In genomic region chr19:38221919-38222828, GRCh38 we compare ENCODE assay signal across 21 cellular contexts. TPM values are rescaled to one million over a fixed set of nuclear protein-coding genes. Genes with fewer than 3 reads are reported as not detected.
DNase-seq lines count a peak whose midpoint lies in the region; ATAC-seq, FAIRE-seq and TF ChIP-seq lines count a peak whose summit lies in the region.
"Had no signal": no experiment of that assay in that cellular context is flagged by ENCODE, and none has a peak within 500 bp of the region (broad histone marks: within the 10 kb centered on the region; RNA-seq: fewer than 3 reads in every experiment).

No MANE protein-coding gene starts in this region.

- H3K9ac ChIP-seq in SK-N-SH (no peak overlapping the region), GM12878 (ENCODE audit: control insufficient read depth, insufficient read depth, low read length) (no peak overlapping the region), keratinocyte (ENCODE audit: control insufficient read depth, extremely low read depth, insufficient read depth, low read length) (no peak overlapping the region)

- H4K20me1 ChIP-seq in SK-N-SH (ENCODE audit: insufficient read depth): no peaks in the 10 kb centered on the region
- H4K20me1 ChIP-seq in GM12878 (ENCODE audit: control insufficient read depth, insufficient read depth): no peaks in the 10 kb centered on the region
- H4K20me1 ChIP-seq in keratinocyte (ENCODE audit: control insufficient read depth, extremely low read depth, insufficient read depth, low read length): no peaks in the 10 kb centered on the region
- H4K20me1 ChIP-seq in osteoblast (ENCODE audit: insufficient read depth, low read length): no peaks in the 10 kb centered on the region

- peak; percentile 19 for DNase-seq in SK-N-SH
- no peak for DNase-seq in GM12878 (ENCODE audit: low read depth, low spot score)
- no peak for DNase-seq in keratinocyte (ENCODE audit: low read depth, low spot score)
- peak; percentile 83 for DNase-seq in osteoblast (ENCODE audit: insufficient read length, low spot score, missing footprints)
- DNase-seq in mesothelial cell of epicardium (ENCODE audit: low spot score in 2 of 2, unreplicated experiment in 2 of 2): no peak
- DNase-seq in activated gamma-delta T cell treated with Interleukin-2 at 50 U/mL for 16 hours: no peak
- DNase-seq in DMS 273 (lab: John Stamatoyannopoulos, UW; ENCODE audit: unreplicated experiment): no peak
- DNase-seq: COR-L47, DMS53, GOT3, Karpas-422, NCI-H1105 treated with DMSO at 0.1 percent for 48 hours, NCI-H187, NCI-H82, SHP77 had no signal

- 93% methylated on average over 48 of the region's 64 CpGs for WGBS in SK-N-SH (ENCODE audit: low lambda C conversion rate)
- WGBS in GM12878 (ENCODE audit: insufficient coverage, insufficient replicate concordance, low lambda C conversion rate, missing lambda C conversion rate): 69% methylated on average over 43 of the region's 64 CpGs

- H3F3A ChIP-seq in SK-N-SH (replicated peaks; ENCODE audit: insufficient read depth): peaks cover 9% of the 10 kb centered on the region

- ATAC-seq in SK-N-SH treated with all-trans-retinoic acid at 6 μM for 48 hours (no peak), GM12878 (no peak)
- ATAC-seq: HepG2 had no signal

- peaks cover 8% of the 10 kb centered on the region for H3K4me1 Mint-ChIP-seq in mesothelial cell of epicardium

- H2AFZ ChIP-seq in SK-N-SH (ENCODE audit: low read depth) (no peak overlapping the region), GM12878 (ENCODE audit: control insufficient read depth, low read depth, low read length) (no peak overlapping the region), keratinocyte (ENCODE audit: control insufficient read depth, low read length) (no peak overlapping the region), osteoblast (ENCODE audit: low read length) (no peak overlapping the region)

- FAIRE-seq in GM12878 (lab: Jason Lieb, UNC) (no peak), keratinocyte (lab: Jason Lieb, UNC) (no peak)
- FAIRE-seq: GM12892 had no signal

- H3K4me3 Mint-ChIP-seq in mesothelial cell of epicardium: no peak overlapping the region

- no peaks in the 10 kb centered on the region for H3K9me2 ChIP-seq in SK-N-SH

- CTCF ChIA-PET in SK-N-SH (lab: Yijun Ruan, JAX) (interaction anchor here (1.2 kb wide), 1 partner anchor 11 kb away, joined by 3 read pairs; no protein-coding TSS in a partner anchor), GM12878 (lab: Yijun Ruan, JAX) (no interaction called here)

- TF ChIP-seq EP300 in SK-N-SH (IDR thresholded peaks at IDR 0.05; ENCODE audit: borderline replicate concordance in 1 of 2, low read depth in 1 of 2, low read length in 1 of 2) (no peak), GM12878 (IDR thresholded peaks at IDR 0.05; ENCODE audit: borderline replicate concordance in 1 of 2, control insufficient read depth in 1 of 2, low read depth in 2 of 2, low read length in 2 of 2) (no peak)

- dilution Hi-C loops in keratinocyte (cut with MboI; ENCODE audit: extremely low pct_ligation_motif_present, low sequenced_read_pairs): no loop called here

- H3K4me1 ChIP-seq in SK-N-SH (ENCODE audit: control insufficient read depth in 1 of 2, insufficient read depth in 2 of 2, low read depth in 1 of 2, low read length in 1 of 2): peaks cover 0 to 2% of the 10 kb centered on the region in 2 experiments; a peak in 1 of 4 replicates
- H3K4me1 ChIP-seq in GM12878 (ENCODE audit: control insufficient read depth, insufficient read depth, low read length): 0 out of 2 replicates have a peak, but pooled peaks cover 4% of the 10 kb centered on the region
- peaks cover 13% of the 10 kb centered on the region for H3K4me1 ChIP-seq in keratinocyte (ENCODE audit: control insufficient read depth, extremely low read depth, insufficient read depth, low read length)
- peaks cover 4% of the 10 kb centered on the region for H3K4me1 ChIP-seq in osteoblast (ENCODE audit: insufficient read depth, low read length)

- H3K36me3 Mint-ChIP-seq in mesothelial cell of epicardium: no peaks in the 10 kb centered on the region

- H3K4me3 ChIP-seq in SK-N-SH (ENCODE audit: low read depth in 2 of 2, low read length in 1 of 2): no peak overlapping the region
- no peak overlapping the region for H3K4me3 ChIP-seq in GM12878
- no peak overlapping the region for H3K4me3 ChIP-seq in keratinocyte (ENCODE audit: control insufficient read depth in 2 of 3, extremely low read depth in 1 of 3, insufficient read depth in 2 of 3, low read depth in 1 of 3, low read length in 3 of 3)
- H3K4me3 ChIP-seq in osteoblast (ENCODE audit: insufficient read depth, low read length): no peak overlapping the region

- no peak for TF ChIP-seq RAD21 in SK-N-SH (IDR thresholded peaks at IDR 0.05; ENCODE audit: low read length)
- no peak for TF ChIP-seq RAD21 in GM12878 (IDR thresholded peaks at IDR 0.05; ENCODE audit: insufficient read depth, low read depth, low read length)

- no peaks in the 10 kb centered on the region for H3K9me3 Mint-ChIP-seq in mesothelial cell of epicardium

- H3K27ac ChIP-seq in SK-N-SH (ENCODE audit: low read depth in 2 of 2, low read length in 1 of 2) (no peak overlapping the region), GM12878 (ENCODE audit: control insufficient read depth, insufficient read depth) (no peak overlapping the region), keratinocyte (ENCODE audit: control insufficient read depth, insufficient read depth, low read length) (no peak overlapping the region), osteoblast (ENCODE audit: low read depth, low read length) (no peak overlapping the region)
- H3K27ac ChIP-seq: 22Rv1, C4-2B had no signal

- H3K4me2 ChIP-seq in SK-N-SH: no peak overlapping the region
- H3K4me2 ChIP-seq in GM12878 (ENCODE audit: control insufficient read depth, insufficient read depth): no peak overlapping the region
- peak overlapping the region; percentile 22 for H3K4me2 ChIP-seq in keratinocyte (ENCODE audit: control insufficient read depth, extremely low read depth, insufficient read depth, low read depth, low read length)
- no peak overlapping the region for H3K4me2 ChIP-seq in osteoblast (ENCODE audit: insufficient read depth, low read length)

- no peak for TF ChIP-seq POLR2A in GM12878 (IDR thresholded peaks at IDR 0.05; ENCODE audit: low read depth, low read length)

- H3K9me3 ChIP-seq in SK-N-SH (no peaks in the 10 kb centered on the region), GM12878 (replicated peaks; ENCODE audit: control insufficient read depth, insufficient read depth, low read length) (no peaks in the 10 kb centered on the region), keratinocyte (ENCODE audit: control insufficient read depth, low read depth, low read length) (no peaks in the 10 kb centered on the region), osteoblast (ENCODE audit: low read depth, low read length) (no peaks in the 10 kb centered on the region)

- H3K27me3 ChIP-seq in SK-N-SH (ENCODE audit: insufficient read depth): no peaks in the 10 kb centered on the region
- 0 out of 4 replicates have a peak, but pooled peaks cover 0 to 2% of the 10 kb centered on the region in 2 experiments for H3K27me3 ChIP-seq in GM12878 (replicated peaks in 1 of 2; ENCODE audit: control insufficient read depth in 2 of 2, insufficient read depth in 2 of 2, low read length in 1 of 2)
- H3K27me3 ChIP-seq in keratinocyte (ENCODE audit: control insufficient read depth, extremely low read depth, insufficient read depth, low read length): no peaks in the 10 kb centered on the region
- H3K27me3 ChIP-seq in osteoblast (ENCODE audit: insufficient read depth, low read length): no peaks in the 10 kb centered on the region

- SMC1A ChIA-PET in GM12878 (lab: Charles Lee; ENCODE audit: uncharacterized antibody, unreplicated experiment): no interaction called here

- POLR2A ChIA-PET in SK-N-SH (lab: Yijun Ruan, JAX): no interaction called here
- POLR2A ChIA-PET in GM12878 (lab: Charles Lee): no interaction called here

- BruUV-seq in GM12878 (replicated peaks; lab: Mats Ljungman, UMichigan): no TSS peak

- intact Hi-C loops in GM12878 (cut with micrococcal nuclease; ENCODE audit: unreplicated experiment): no loop called here

- peaks cover 0 to 7% of the 10 kb centered on the region in 2 experiments for H3K36me3 ChIP-seq in SK-N-SH (replicated peaks in 1 of 2; ENCODE audit: control insufficient read depth in 1 of 2, insufficient read depth in 2 of 2, low read length in 1 of 2)
- H3K36me3 ChIP-seq in GM12878 (ENCODE audit: control insufficient read depth in 2 of 2, insufficient read depth in 2 of 2, low read length in 1 of 2): no peaks in the 10 kb centered on the region
- no peaks in the 10 kb centered on the region for H3K36me3 ChIP-seq in keratinocyte (ENCODE audit: control insufficient read depth in 2 of 2, extremely low read depth in 1 of 2, insufficient read depth in 2 of 2, low read length in 2 of 2)
- H3K36me3 ChIP-seq in osteoblast (ENCODE audit: insufficient read depth, low read length): no peaks in the 10 kb centered on the region

- no peak for TF ChIP-seq CTCF in SK-N-SH (IDR thresholded peaks at IDR 0.05)
- TF ChIP-seq CTCF in GM12878 (IDR thresholded peaks at IDR 0.05 in 2 of 3, conservative IDR thresholded peaks at IDR 0.05 in 1 of 3; ENCODE audit: control insufficient read depth in 2 of 3, extremely low read depth in 1 of 3, insufficient read depth in 1 of 3, low read depth in 3 of 3, low read length in 3 of 3): no peak
- no peak for TF ChIP-seq CTCF in keratinocyte (optimal IDR thresholded peaks at IDR 0.05 in 1 of 3, IDR thresholded peaks at IDR 0.05 in 1 of 3, conservative IDR thresholded peaks at IDR 0.05 in 1 of 3; ENCODE audit: extremely low read depth in 1 of 3, insufficient read depth in 2 of 3, low read length in 3 of 3)
- TF ChIP-seq CTCF in osteoblast (IDR thresholded peaks at IDR 0.05; ENCODE audit: extremely low read depth, low read depth, low read length): no peak
- no peak for TF ChIP-seq CTCF in mesothelial cell of epicardium (IDR thresholded peaks at IDR 0.05; ENCODE audit: unreplicated experiment)

- no peaks in the 10 kb centered on the region for H3K9me1 ChIP-seq in keratinocyte (ENCODE audit: control insufficient read depth, extremely low read depth, insufficient read depth, low read length)

- H3K27ac Mint-ChIP-seq in mesothelial cell of epicardium: no peak overlapping the region

- in situ Hi-C loops in GM12878 (cut with MboI): no loop called here

- peaks cover 15% of the 10 kb centered on the region for H3K27me3 Mint-ChIP-seq in mesothelial cell of epicardium (ENCODE audit: low read depth)

- H3K79me2 ChIP-seq in SK-N-SH (ENCODE audit: insufficient read depth) (peaks cover 7% of the 10 kb centered on the region; the same call in 1 of the 2 replicates), GM12878 (ENCODE audit: control insufficient read depth, insufficient read depth, low read length) (no peaks in the 10 kb centered on the region), keratinocyte (ENCODE audit: control insufficient read depth, insufficient read depth, low read length) (no peaks in the 10 kb centered on the region), osteoblast (ENCODE audit: insufficient read depth, low read length) (no peaks in the 10 kb centered on the region)

- RAD21 ChIA-PET in GM12878 (lab: Charles Lee; ENCODE audit: unreplicated experiment): interaction anchor here (0.6 kb wide), 1 partner anchor 79 kb away, joined by 3 read pairs; no protein-coding TSS in a partner anchor

RNA-seq across cellular contexts. Expression of gene DPF1, which starts 1.8 kb away (rescaled TPM):
- 4.3 and 4.8 TPM in 2 replicates for polyA plus RNA-seq in SK-N-SH (2012; rRNA removed)
- polyA plus RNA-seq in SK-N-SH (2012; cell fraction: cytosol; rRNA removed): 3.0 and 3.9 TPM in 2 replicates
- 12.6 and 17.8 TPM in 2 replicates for polyA plus RNA-seq in SK-N-SH (2012; cell fraction: nucleus; rRNA removed)
- total RNA-seq in GM12878 (2013; cell fraction: nucleolus; rRNA removed): 1.0 and 2.1 TPM in 2 replicates
- total RNA-seq in GM12878 (2014; rRNA removed): 1.7 and 2.4 TPM in 2 replicates
- total RNA-seq in GM12878 (2014; rRNA removed; fragmentation: Illumina TruSeq; extraction: Trizol): 1.6 and 2.3 TPM in 2 replicates
- total RNA-seq in GM12878 (2021): 3.8 and 4.0 TPM in 2 replicates
- polyA plus RNA-seq in GM12878 (2011; ENCODE audit: low read depth): 0.38 TPM
- polyA plus RNA-seq in GM12878 (2011; rRNA removed): 0.30 and 0.65 TPM in 2 replicates
- 1.4 and 2.4 TPM in 2 replicates for polyA plus RNA-seq in GM12878 (2011; cell fraction: cytosol; rRNA removed)
- 1.9 and 3.6 TPM in 2 replicates for polyA plus RNA-seq in GM12878 (2011; cell fraction: nucleus; rRNA removed)
- polyA plus RNA-seq in GM12878 (2012): 1.4 and 1.9 TPM in 2 replicates
- polyA plus RNA-seq in GM12878 (2014; fragmentation: Illumina TruSeq; extraction: Trizol): 1.1 and 2.2 TPM in 2 replicates
- under 1 TPM; 0.11 to 0.18 TPM for polyA plus RNA-seq in GM12878 (2014; fragmentation: Nextera tagmentation; extraction: Ambion mirVana)
- polyA plus RNA-seq in GM12878 (2014; rRNA removed): 4.3 and 4.9 TPM in 2 replicates
- polyA plus RNA-seq in GM12878 (2016; fragmentation: Nextera tagmentation; extraction: Ambion mirVana): 1 to 10 TPM; 4.0 to 4.2 TPM
- 0.37 and 2.0 TPM in 2 replicates for polyA minus RNA-seq in GM12878 (2011; rRNA and poly(A)+ RNA removed)
- polyA minus RNA-seq in GM12878 (2011; cell fraction: cytosol; rRNA and poly(A)+ RNA removed): 0.62 and 1.3 TPM in 2 replicates
- 0.36 and 1.1 TPM in 2 replicates for polyA minus RNA-seq in GM12878 (2011; cell fraction: nucleus; rRNA and poly(A)+ RNA removed)
- polyA plus RNA-seq in keratinocyte: 1.5 to 1.9 TPM (median 1.8 TPM) in 3 replicates
- 1.3 TPM for polyA plus RNA-seq in keratinocyte (2011; ENCODE audit: low read depth)
- 0.78 and 2.1 TPM in 2 replicates for polyA plus RNA-seq in keratinocyte (2011; cell fraction: cytosol; rRNA removed)
- polyA plus RNA-seq in keratinocyte (2011; cell fraction: nucleus; rRNA removed): 3.4 and 3.5 TPM in 2 replicates
- 0.71 and 1.9 TPM in 2 replicates for polyA plus RNA-seq in keratinocyte (2012; ENCODE audit: low replicate concordance)
- polyA minus RNA-seq in keratinocyte: 1.3 to 2.4 TPM (median 2.0 TPM) in 3 replicates
- polyA minus RNA-seq in keratinocyte (2011; cell fraction: cytosol; rRNA and poly(A)+ RNA removed): 2.9 TPM
- polyA minus RNA-seq in keratinocyte (2011; cell fraction: nucleus; rRNA and poly(A)+ RNA removed): 0.84 and 0.93 TPM in 2 replicates
- 0.29 and 0.72 TPM in 2 replicates for total RNA-seq in osteoblast
- 3.9 to 4.2 TPM (median 4.0 TPM) in 3 replicates for total RNA-seq in mesothelial cell of epicardium

RNA-seq across cellular contexts. Expression of gene PPP1R14A, which starts 34.0 kb away (rescaled TPM):
- 1.1 and 1.6 TPM in 2 replicates for polyA plus RNA-seq in SK-N-SH (2012; rRNA removed)
- 0.95 and 1.4 TPM in 2 replicates for polyA plus RNA-seq in SK-N-SH (2012; cell fraction: cytosol; rRNA removed)
- polyA plus RNA-seq in SK-N-SH (2012; cell fraction: nucleus; rRNA removed): 0.85 and 2.1 TPM in 2 replicates
- total RNA-seq in GM12878 (2013; cell fraction: nucleolus; rRNA removed): not detected in 2 replicates
- not detected in 2 replicates for total RNA-seq in GM12878 (2014; rRNA removed)
- not detected in 2 replicates for total RNA-seq in GM12878 (2014; rRNA removed; fragmentation: Illumina TruSeq; extraction: Trizol)
- total RNA-seq in GM12878 (2021): not detected in 2 replicates
- polyA plus RNA-seq in GM12878 (2011; ENCODE audit: low read depth): not detected
- not detected in 2 replicates for polyA plus RNA-seq in GM12878 (2011; rRNA removed)
- polyA plus RNA-seq in GM12878 (2011; cell fraction: cytosol; rRNA removed): not detected in 2 replicates
- polyA plus RNA-seq in GM12878 (2011; cell fraction: nucleus; rRNA removed): not detected in 2 replicates
- polyA plus RNA-seq in GM12878 (2012): not detected in 2 replicates
- polyA plus RNA-seq in GM12878 (2014; fragmentation: Illumina TruSeq; extraction: Trizol): not detected in 2 replicates
- not detected for polyA plus RNA-seq in GM12878 (2014; fragmentation: Nextera tagmentation; extraction: Ambion mirVana)
- not detected in 2 replicates for polyA plus RNA-seq in GM12878 (2014; rRNA removed)
- polyA plus RNA-seq in GM12878 (2016; fragmentation: Nextera tagmentation; extraction: Ambion mirVana): not detected
- polyA minus RNA-seq in GM12878 (2011; rRNA and poly(A)+ RNA removed): not detected in 2 replicates
- polyA minus RNA-seq in GM12878 (2011; cell fraction: cytosol; rRNA and poly(A)+ RNA removed): not detected in 2 replicates
- polyA minus RNA-seq in GM12878 (2011; cell fraction: nucleus; rRNA and poly(A)+ RNA removed): not detected in 2 replicates
- 2.6 to 3.1 TPM (median 2.7 TPM) in 3 replicates for polyA plus RNA-seq in keratinocyte
- polyA plus RNA-seq in keratinocyte (2011; ENCODE audit: low read depth): 1.6 TPM
- 0.79 and 3.3 TPM in 2 replicates for polyA plus RNA-seq in keratinocyte (2011; cell fraction: cytosol; rRNA removed)
- 1.3 and 1.4 TPM in 2 replicates for polyA plus RNA-seq in keratinocyte (2011; cell fraction: nucleus; rRNA removed)
- polyA plus RNA-seq in keratinocyte (2012; ENCODE audit: low replicate concordance): 0.75 and 5.7 TPM in 2 replicates
- polyA minus RNA-seq in keratinocyte: 0.43 TPM in 1 of 3 replicates, not detected in the others
- polyA minus RNA-seq in keratinocyte (2011; cell fraction: cytosol; rRNA and poly(A)+ RNA removed): 5.9 TPM
- polyA minus RNA-seq in keratinocyte (2011; cell fraction: nucleus; rRNA and poly(A)+ RNA removed): not detected in 2 replicates
- total RNA-seq in osteoblast: 0.72 and 1.2 TPM in 2 replicates
- 13.6 to 14.8 TPM (median 13.8 TPM) in 3 replicates for total RNA-seq in mesothelial cell of epicardium
- total RNA-seq: HepG2, NCI-H460 had no signal
- polyA plus RNA-seq: HepG2 had no signal

RNA-seq across cellular contexts. Expression of gene SPINT2, which starts 42.2 kb away (rescaled TPM):
- 1.0 TPM in 2 replicates for polyA plus RNA-seq in SK-N-SH (2012; rRNA removed)
- 1.1 and 2.2 TPM in 2 replicates for polyA plus RNA-seq in SK-N-SH (2012; cell fraction: cytosol; rRNA removed)
- 0.87 and 1.3 TPM in 2 replicates for polyA plus RNA-seq in SK-N-SH (2012; cell fraction: nucleus; rRNA removed)
- total RNA-seq in GM12878 (2013; cell fraction: nucleolus; rRNA removed): 3.9 and 5.4 TPM in 2 replicates
- total RNA-seq in GM12878 (2014; rRNA removed): 17.8 and 27.0 TPM in 2 replicates
- total RNA-seq in GM12878 (2014; rRNA removed; fragmentation: Illumina TruSeq; extraction: Trizol): 17.3 and 17.5 TPM in 2 replicates
- 18.8 and 25.8 TPM in 2 replicates for total RNA-seq in GM12878 (2021)
- polyA plus RNA-seq in GM12878 (2011; ENCODE audit: low read depth): 7.5 TPM
- 0.15 and 0.27 TPM in 2 replicates for polyA plus RNA-seq in GM12878 (2011; rRNA removed)
- polyA plus RNA-seq in GM12878 (2011; cell fraction: cytosol; rRNA removed): 0.21 and 0.64 TPM in 2 replicates
- 0.49 TPM in 1 of 2 replicates, not detected in the other for polyA plus RNA-seq in GM12878 (2011; cell fraction: nucleus; rRNA removed)
- polyA plus RNA-seq in GM12878 (2012): 10.9 and 14.1 TPM in 2 replicates
- 6.9 and 14.1 TPM in 2 replicates for polyA plus RNA-seq in GM12878 (2014; fragmentation: Illumina TruSeq; extraction: Trizol)
- polyA plus RNA-seq in GM12878 (2014; fragmentation: Nextera tagmentation; extraction: Ambion mirVana): 10 to 100 TPM in 1 of 2 experiments, 1 to 10 TPM in 1; 6.5 to 10.2 TPM
- polyA plus RNA-seq in GM12878 (2014; rRNA removed): 19.8 and 22.6 TPM in 2 replicates
- 10 to 100 TPM; 22.2 to 26.5 TPM for polyA plus RNA-seq in GM12878 (2016; fragmentation: Nextera tagmentation; extraction: Ambion mirVana)
- 0.44 TPM in 1 of 2 replicates, not detected in the other for polyA minus RNA-seq in GM12878 (2011; rRNA and poly(A)+ RNA removed)
- not detected in 2 replicates for polyA minus RNA-seq in GM12878 (2011; cell fraction: cytosol; rRNA and poly(A)+ RNA removed)
- polyA minus RNA-seq in GM12878 (2011; cell fraction: nucleus; rRNA and poly(A)+ RNA removed): not detected in 2 replicates
- polyA plus RNA-seq in keratinocyte: 362 to 472 TPM (median 363 TPM) in 3 replicates
- polyA plus RNA-seq in keratinocyte (2011; ENCODE audit: low read depth): 293 TPM
- 250 and 352 TPM in 2 replicates for polyA plus RNA-seq in keratinocyte (2011; cell fraction: cytosol; rRNA removed)
- 891 and 980 TPM in 2 replicates for polyA plus RNA-seq in keratinocyte (2011; cell fraction: nucleus; rRNA removed)
- polyA plus RNA-seq in keratinocyte (2012; ENCODE audit: low replicate concordance): 601 and 646 TPM in 2 replicates
- polyA minus RNA-seq in keratinocyte: 182 to 293 TPM (median 269 TPM) in 3 replicates
- polyA minus RNA-seq in keratinocyte (2011; cell fraction: cytosol; rRNA and poly(A)+ RNA removed): 465 TPM
- 290 and 325 TPM in 2 replicates for polyA minus RNA-seq in keratinocyte (2011; cell fraction: nucleus; rRNA and poly(A)+ RNA removed)
- 1.8 and 2.2 TPM in 2 replicates for total RNA-seq in osteoblast
- total RNA-seq in mesothelial cell of epicardium: 277 to 312 TPM (median 299 TPM) in 3 replicates

Comparison
In these comparisons a context has a peak if more than half of its experiments do, and no peak if none do; other contexts are left out.
1. DNase-seq: peak in SK-N-SH (single experiment) and osteoblast (single experiment); none in GM12878 (single experiment), keratinocyte (single experiment), mesothelial cell of epicardium (0 of 2), activated gamma-delta T cell treated with Interleukin-2 at 50 U/mL for 16 hours (single experiment) and DMS 273 (single experiment).